In genomic region chr9:4799775-4800174, GRCh38 we compare ENCODE assay signal across 1 cellular context.
TF ChIP-seq lines count a peak whose summit lies in the region.

No MANE protein-coding gene starts in this region.

TF ChIP-seq in K562, 482 proteins besides CTCF, POLR2A, EP300 and RAD21 (continued from another document and continues in another):
- TF ChIP-seq CBFA2T3 (IDR thresholded peaks at IDR 0.05) (peak; percentile 97), STAT5A (IDR thresholded peaks at IDR 0.05; ENCODE audit: borderline replicate concordance, low read length) (peak; percentile 90), ZNF263 (CRISPR knock-in tag; IDR thresholded peaks at IDR 0.05; ENCODE audit: borderline replicate concordance) (no peak), RB1 (IDR thresholded peaks at IDR 0.05; ENCODE audit: low read depth) (no peak), CBFA2T2 (conservative IDR thresholded peaks at IDR 0.05) (peak; percentile 95), FOXK2 (conservative IDR thresholded peaks at IDR 0.05 in 1 of 2, IDR thresholded peaks at IDR 0.05 in 1 of 2; ENCODE audit: low read depth in 2 of 2) (peak; percentile 50 to 67; a peak in 3 of 4 replicates), RBM14 (IDR thresholded peaks at IDR 0.05; ENCODE audit: borderline replicate concordance, insufficient read depth, low read depth, low read length) (no peak), ZBED1 (IDR thresholded peaks at IDR 0.05) (no peak), PHF20 (IDR thresholded peaks at IDR 0.05; ENCODE audit: partially characterized antibody) (no peak), MITF (IDR thresholded peaks at IDR 0.05) (0 out of 2 replicates have a peak, but pooled peaks have one; percentile 20), TEAD1 (CRISPR knock-in tag; IDR thresholded peaks at IDR 0.05) (peak in 1 of 2 experiments; percentile 67; a peak in 1 of 4 replicates), RUNX1 (IDR thresholded peaks at IDR 0.05; ENCODE audit: low read depth) (no peak), RFX5 (IDR thresholded peaks at IDR 0.05; ENCODE audit: low read depth, low read length) (no peak), ZNF384 (IDR thresholded peaks at IDR 0.05; ENCODE audit: low read depth, low read length) (peak; percentile 92), POLR2AphosphoS5 (IDR thresholded peaks at IDR 0.05; ENCODE audit: control insufficient read depth, insufficient read depth, low read depth, low read length) (peak; percentile 95), SMARCA4 (IDR thresholded peaks at IDR 0.05) (peak; percentile 96), SAFB2 (IDR thresholded peaks at IDR 0.05; ENCODE audit: borderline replicate concordance, low read depth, low read length, severe bottlenecking) (no peak), TBL1XR1 (IDR thresholded peaks at IDR 0.05; ENCODE audit: low read length in 2 of 2) (peak; percentile 43 to 91; a peak in 3 of 4 replicates), POLR2H (tag; IDR thresholded peaks at IDR 0.05; ENCODE audit: low read depth) (0 out of 2 replicates have a peak, but pooled peaks have one; percentile 22), HMGN3 (IDR thresholded peaks at IDR 0.05; ENCODE audit: borderline replicate concordance, extremely low read depth, insufficient read length, low read depth, low read length) (peak; percentile 66), ZBTB9 (CRISPR knock-in tag; IDR thresholded peaks at IDR 0.05) (peak; percentile 44; the same call in 1 of the 2 replicates), THRB (CRISPR knock-in tag; conservative IDR thresholded peaks at IDR 0.05) (0 out of 2 replicates have a peak, but pooled peaks have one; percentile 13), TCF3 (CRISPR knock-in tag; IDR thresholded peaks at IDR 0.05) (peak; percentile 96), NR2C1 (IDR thresholded peaks at IDR 0.05) (no peak), NR2C1 (tag; IDR thresholded peaks at IDR 0.05) (0 out of 2 replicates have a peak, but pooled peaks have one; percentile 9), NRF1 (conservative IDR thresholded peaks at IDR 0.05 in 1 of 2, IDR thresholded peaks at IDR 0.05 in 1 of 2) (no peak), BHLHE40 (IDR thresholded peaks at IDR 0.05; ENCODE audit: low read length) (peak; percentile 59; the same call in 1 of the 2 replicates), RBM22 (IDR thresholded peaks at IDR 0.05; ENCODE audit: low read depth, low read length, poor library complexity, severe bottlenecking) (no peak), CREM (IDR thresholded peaks at IDR 0.05; ENCODE audit: low read depth) (peak; percentile 68; the same call in 1 of the 2 replicates), NEUROD1 (IDR thresholded peaks at IDR 0.05; ENCODE audit: borderline replicate concordance, low read depth, low read length, partially characterized antibody) (peak; percentile 71), NCOA2 (IDR thresholded peaks at IDR 0.05; ENCODE audit: partially characterized antibody in 2 of 2) (peak; percentile 34 to 53), KDM1A (IDR thresholded peaks at IDR 0.05) (peak; percentile 96 to 97), ZNF197 (CRISPR knock-in tag; IDR thresholded peaks at IDR 0.05; ENCODE audit: low read depth) (peak; percentile 84; the same call in 1 of the 2 replicates), DMBX1 (CRISPR knock-in tag; IDR thresholded peaks at IDR 0.05; ENCODE audit: borderline replicate concordance) (peak; percentile 61; the same call in 1 of the 2 replicates), MXI1 (IDR thresholded peaks at IDR 0.05; ENCODE audit: low read depth, low read length) (peak; percentile 96), CHCHD3 (CRISPR knock-in tag; IDR thresholded peaks at IDR 0.05) (no peak), RAD51 (IDR thresholded peaks at IDR 0.05; ENCODE audit: borderline replicate concordance, low read depth) (no peak)
- TF ChIP-seq, protein P1, sequence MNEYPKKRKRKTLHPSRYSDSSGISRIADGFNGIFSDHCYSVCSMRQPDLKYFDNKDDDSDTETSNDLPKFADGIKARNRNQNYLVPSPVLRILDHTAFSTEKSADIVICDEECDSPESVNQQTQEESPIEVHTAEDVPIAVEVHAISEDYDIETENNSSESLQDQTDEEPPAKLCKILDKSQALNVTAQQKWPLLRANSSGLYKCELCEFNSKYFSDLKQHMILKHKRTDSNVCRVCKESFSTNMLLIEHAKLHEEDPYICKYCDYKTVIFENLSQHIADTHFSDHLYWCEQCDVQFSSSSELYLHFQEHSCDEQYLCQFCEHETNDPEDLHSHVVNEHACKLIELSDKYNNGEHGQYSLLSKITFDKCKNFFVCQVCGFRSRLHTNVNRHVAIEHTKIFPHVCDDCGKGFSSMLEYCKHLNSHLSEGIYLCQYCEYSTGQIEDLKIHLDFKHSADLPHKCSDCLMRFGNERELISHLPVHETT (CRISPR knock-in tag; conservative IDR thresholded peaks at IDR 0.05 in 1 of 2, IDR thresholded peaks at IDR 0.05 in 1 of 2): peak in 1 of 2 experiments; percentile 70; a peak in 2 of 4 replicates
- TF ChIP-seq, protein P2, sequence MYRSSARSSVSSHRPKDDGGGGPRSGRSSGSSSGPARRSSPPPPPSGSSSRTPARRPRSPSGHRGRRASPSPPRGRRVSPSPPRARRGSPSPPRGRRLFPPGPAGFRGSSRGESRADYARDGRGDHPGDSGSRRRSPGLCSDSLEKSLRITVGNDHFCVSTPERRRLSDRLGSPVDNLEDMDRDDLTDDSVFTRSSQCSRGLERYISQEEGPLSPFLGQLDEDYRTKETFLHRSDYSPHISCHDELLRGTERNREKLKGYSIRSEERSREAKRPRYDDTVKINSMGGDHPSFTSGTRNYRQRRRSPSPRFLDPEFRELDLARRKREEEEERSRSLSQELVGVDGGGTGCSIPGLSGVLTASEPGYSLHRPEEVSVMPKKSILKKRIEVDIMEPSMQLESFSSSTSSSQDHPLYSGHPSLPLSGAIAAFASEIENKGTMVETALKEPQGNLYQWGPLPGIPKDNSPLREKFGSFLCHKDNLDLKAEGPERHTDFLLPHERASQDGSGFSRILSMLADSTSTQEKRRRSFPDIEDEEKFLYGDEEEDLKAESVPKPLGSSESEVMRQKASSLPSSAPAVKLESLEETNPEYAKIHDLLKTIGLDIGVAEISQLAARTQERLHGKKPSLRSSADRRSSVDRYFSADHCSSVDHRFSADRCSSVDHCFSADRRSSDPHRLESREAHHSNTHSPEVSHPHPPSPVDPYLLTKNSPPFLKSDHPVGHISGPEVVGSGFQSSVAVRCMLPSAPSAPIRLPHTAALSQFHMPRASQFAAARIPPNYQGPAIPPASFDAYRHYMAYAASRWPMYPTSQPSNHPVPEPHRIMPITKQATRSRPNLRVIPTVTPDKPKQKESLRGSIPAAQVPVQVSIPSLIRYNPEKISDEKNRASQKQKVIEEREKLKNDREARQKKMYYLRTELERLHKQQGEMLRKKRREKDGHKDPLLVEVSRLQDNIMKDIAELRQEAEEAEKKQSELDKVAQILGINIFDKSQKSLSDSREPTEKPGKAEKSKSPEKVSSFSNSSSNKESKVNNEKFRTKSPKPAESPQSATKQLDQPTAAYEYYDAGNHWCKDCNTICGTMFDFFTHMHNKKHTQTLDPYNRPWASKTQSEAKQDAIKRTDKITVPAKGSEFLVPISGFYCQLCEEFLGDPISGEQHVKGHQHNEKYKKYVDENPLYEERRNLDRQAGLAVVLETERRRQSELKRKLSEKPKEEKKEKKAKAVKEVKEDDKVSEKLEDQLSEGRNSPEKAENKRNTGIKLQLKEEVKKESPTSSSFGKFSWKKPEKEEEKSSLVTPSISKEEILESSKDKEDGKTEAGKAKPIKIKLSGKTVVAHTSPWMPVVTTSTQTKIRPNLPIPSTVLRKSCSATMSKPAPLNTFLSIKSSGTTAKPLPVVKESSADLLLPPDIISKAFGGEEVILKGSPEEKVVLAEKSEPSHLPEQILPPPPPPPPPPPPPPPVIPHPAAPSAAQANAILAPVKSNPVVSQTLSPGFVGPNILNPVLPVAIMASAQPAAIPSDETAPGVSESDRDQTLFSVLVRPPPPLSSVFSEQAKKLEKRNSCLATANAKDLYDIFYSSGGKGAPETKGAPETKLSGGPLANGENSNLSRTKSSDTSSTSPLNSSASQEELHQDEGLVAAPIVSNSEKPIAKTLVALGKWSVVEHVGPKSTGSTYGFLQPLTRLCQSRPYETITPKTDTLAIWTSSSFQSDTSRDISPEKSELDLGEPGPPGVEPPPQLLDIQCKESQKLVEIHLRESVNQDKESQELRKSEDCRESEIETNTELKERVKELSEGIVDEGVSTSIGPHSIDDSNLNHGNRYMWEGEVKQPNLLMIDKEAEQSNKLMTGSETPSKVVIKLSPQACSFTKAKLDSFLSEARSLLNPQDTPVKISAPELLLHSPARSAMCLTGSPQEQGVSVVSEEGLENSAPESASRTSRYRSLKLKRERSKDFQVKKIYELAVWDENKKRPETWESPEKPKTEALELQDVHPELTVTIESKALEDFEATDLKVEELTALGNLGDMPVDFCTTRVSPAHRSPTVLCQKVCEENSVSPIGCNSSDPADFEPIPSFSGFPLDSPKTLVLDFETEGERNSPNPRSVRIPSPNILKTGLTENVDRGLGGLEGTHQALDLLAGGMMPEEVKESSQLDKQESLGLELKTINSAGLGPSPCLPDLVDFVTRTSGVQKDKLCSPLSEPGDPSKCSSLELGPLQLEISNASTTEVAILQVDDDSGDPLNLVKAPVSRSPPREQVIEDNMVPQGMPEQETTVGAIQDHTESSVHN (IDR thresholded peaks at IDR 0.05; ENCODE audit: borderline replicate concordance in 1 of 2, low read depth in 1 of 2): no peak
- TF ChIP-seq, protein P3, sequence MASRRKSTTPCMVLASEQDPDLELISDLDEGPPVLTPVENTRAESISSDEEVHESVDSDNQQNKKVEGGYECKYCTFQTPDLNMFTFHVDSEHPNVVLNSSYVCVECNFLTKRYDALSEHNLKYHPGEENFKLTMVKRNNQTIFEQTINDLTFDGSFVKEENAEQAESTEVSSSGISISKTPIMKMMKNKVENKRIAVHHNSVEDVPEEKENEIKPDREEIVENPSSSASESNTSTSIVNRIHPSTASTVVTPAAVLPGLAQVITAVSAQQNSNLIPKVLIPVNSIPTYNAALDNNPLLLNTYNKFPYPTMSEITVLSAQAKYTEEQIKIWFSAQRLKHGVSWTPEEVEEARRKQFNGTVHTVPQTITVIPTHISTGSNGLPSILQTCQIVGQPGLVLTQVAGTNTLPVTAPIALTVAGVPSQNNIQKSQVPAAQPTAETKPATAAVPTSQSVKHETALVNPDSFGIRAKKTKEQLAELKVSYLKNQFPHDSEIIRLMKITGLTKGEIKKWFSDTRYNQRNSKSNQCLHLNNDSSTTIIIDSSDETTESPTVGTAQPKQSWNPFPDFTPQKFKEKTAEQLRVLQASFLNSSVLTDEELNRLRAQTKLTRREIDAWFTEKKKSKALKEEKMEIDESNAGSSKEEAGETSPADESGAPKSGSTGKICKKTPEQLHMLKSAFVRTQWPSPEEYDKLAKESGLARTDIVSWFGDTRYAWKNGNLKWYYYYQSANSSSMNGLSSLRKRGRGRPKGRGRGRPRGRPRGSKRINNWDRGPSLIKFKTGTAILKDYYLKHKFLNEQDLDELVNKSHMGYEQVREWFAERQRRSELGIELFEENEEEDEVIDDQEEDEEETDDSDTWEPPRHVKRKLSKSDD (conservative IDR thresholded peaks at IDR 0.05; ENCODE audit: low read length): no peak
- TF ChIP-seq, protein P4, sequence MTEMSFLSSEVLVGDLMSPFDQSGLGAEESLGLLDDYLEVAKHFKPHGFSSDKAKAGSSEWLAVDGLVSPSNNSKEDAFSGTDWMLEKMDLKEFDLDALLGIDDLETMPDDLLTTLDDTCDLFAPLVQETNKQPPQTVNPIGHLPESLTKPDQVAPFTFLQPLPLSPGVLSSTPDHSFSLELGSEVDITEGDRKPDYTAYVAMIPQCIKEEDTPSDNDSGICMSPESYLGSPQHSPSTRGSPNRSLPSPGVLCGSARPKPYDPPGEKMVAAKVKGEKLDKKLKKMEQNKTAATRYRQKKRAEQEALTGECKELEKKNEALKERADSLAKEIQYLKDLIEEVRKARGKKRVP (CRISPR knock-in tag; IDR thresholded peaks at IDR 0.05): peak; percentile 62
- TF ChIP-seq, protein P5, sequence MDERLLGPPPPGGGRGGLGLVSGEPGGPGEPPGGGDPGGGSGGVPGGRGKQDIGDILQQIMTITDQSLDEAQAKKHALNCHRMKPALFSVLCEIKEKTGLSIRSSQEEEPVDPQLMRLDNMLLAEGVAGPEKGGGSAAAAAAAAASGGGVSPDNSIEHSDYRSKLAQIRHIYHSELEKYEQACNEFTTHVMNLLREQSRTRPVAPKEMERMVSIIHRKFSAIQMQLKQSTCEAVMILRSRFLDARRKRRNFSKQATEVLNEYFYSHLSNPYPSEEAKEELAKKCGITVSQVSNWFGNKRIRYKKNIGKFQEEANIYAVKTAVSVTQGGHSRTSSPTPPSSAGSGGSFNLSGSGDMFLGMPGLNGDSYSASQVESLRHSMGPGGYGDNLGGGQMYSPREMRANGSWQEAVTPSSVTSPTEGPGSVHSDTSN (CRISPR knock-in tag; IDR thresholded peaks at IDR 0.05; ENCODE audit: low read depth): no peak
- TF ChIP-seq, protein P5 (tag; conservative IDR thresholded peaks at IDR 0.05; ENCODE audit: low read depth): peak; percentile 56
